Comparison of ENCODE assay signal across 12 cellular contexts in genomic region chr6:108174371-108175175, GRCh38. TPM values are rescaled to one million over a fixed set of nuclear protein-coding genes. Genes with fewer than 3 reads are reported as not detected.
DNase-seq lines count a peak whose midpoint lies in the region; ATAC-seq and TF ChIP-seq lines count a peak whose summit lies in the region.
"Had no signal": no experiment of that assay in that cellular context is flagged by ENCODE, and none has a peak within 500 bp of the region (broad histone marks: within the 10 kb centered on the region; RNA-seq: fewer than 3 reads in every experiment).

No MANE protein-coding gene starts in this region.

- H3K4me3 ChIP-seq in fibroblast of pulmonary artery (replicated peaks; ENCODE audit: low read depth, low read length), result no peak overlapping the region
- H3K4me3 ChIP-seq in psoas muscle, result peak overlapping the region; percentile 41

- H3K36me3 ChIP-seq in psoas muscle (ENCODE audit: insufficient read depth in 1 of 2, low read depth in 1 of 2), result no peaks in the 10 kb centered on the region

- H3K27ac ChIP-seq in psoas muscle, result no peak overlapping the region
- H3K27ac ChIP-seq: 22Rv1 had no signal

- peaks cover 60% of the 10 kb centered on the region for H3K4me1 Mint-ChIP-seq in WTC11

- intact Hi-C loops in psoas muscle (cut with DNase I), result no loop called here

- WGBS in psoas muscle, 3 donors, result 8 to 11% (median 8%) methylated on average over 41 to 43 of the region's 43 CpGs

- H3K27me3 ChIP-seq in psoas muscle (ENCODE audit: insufficient read depth in 3 of 3, low read length in 2 of 3), result peaks cover 0 to 96% (median 45%) of the 10 kb centered on the region in 3 donors

- H3K27me3 Mint-ChIP-seq in WTC11 (ENCODE audit: low read depth), result peaks cover 99% of the 10 kb centered on the region

- CTCF ChIA-PET in WTC11 (lab: Charles Lee), result interaction anchor here (0.6 to 3.2 kb wide), 23 partner anchors 9 to 363 kb away, joined by 3 to 53 read pairs (median 6); partner anchors contain the start of gene NR2E1

- no peaks in the 10 kb centered on the region for H3K9me3 Mint-ChIP-seq in WTC11

- H3K9me3 ChIP-seq in psoas muscle, result no peaks in the 10 kb centered on the region

- H3K4me3 Mint-ChIP-seq in WTC11, result peak overlapping the region; percentile 72

- TF ChIP-seq CTCF in WTC11 (IDR thresholded peaks at IDR 0.05), result no peak
- no peak for TF ChIP-seq CTCF in fibroblast of pulmonary artery (IDR thresholded peaks at IDR 0.05; ENCODE audit: low read length, missing control alignments)
- no peak for TF ChIP-seq CTCF in psoas muscle (IDR thresholded peaks at IDR 0.05)

- H3K36me3 Mint-ChIP-seq in WTC11, result 0 out of 2 replicates have a peak, but pooled peaks cover 3% of the 10 kb centered on the region

- ATAC-seq in WTC11 (peak; percentile 53), psoas muscle (peak in 3 of 4 donors; percentile 34 to 54 (median 34))

- POLR2A ChIA-PET in WTC11 (lab: Charles Lee), result interaction anchor here (0.6 to 1.8 kb wide), 5 partner anchors 9 to 120 kb away, joined by 3 to 5 read pairs (median 4); partner anchors contain the start of genes AFG1L and NR2E1

- DNase-seq in NCI-H748 (lab: John Stamatoyannopoulos, UW; ENCODE audit: unreplicated experiment) (peak; percentile 18), NCI-H748 treated with DMSO at 0.1 percent for 48 hours (lab: John Stamatoyannopoulos, UW) (no peak), WTC11 (ENCODE audit: low spot score) (peak; percentile 82), fibroblast of pulmonary artery (ENCODE audit: low read depth) (peak; percentile 64), psoas muscle (no peak), NCI-H2081 treated with DMSO at 0.1 percent for 48 hours (lab: John Stamatoyannopoulos, UW) (no peak), NCI-H1092 treated with DMSO at 0.1 percent for 48 hours (lab: John Stamatoyannopoulos, UW) (no peak), medulla oblongata (ENCODE audit: extremely low spot score) (no peak)
- DNase-seq: NCI-H2227 treated with DMSO at 0.1 percent for 48 hours; stimulated activated CD4-positive, alpha-beta T cell treated with anti-CD3 and anti-CD28 coated beads, Interleukin-4, amount 100 ng/mL, for 1 hour had no signal

- H3K27ac Mint-ChIP-seq in WTC11, result no peak overlapping the region

- no peaks in the 10 kb centered on the region for H3K4me1 ChIP-seq in psoas muscle

TF ChIP-seq in WTC11, 78 proteins besides CTCF, POLR2A, EP300 and RAD21:
- TF ChIP-seq ETV6 (CRISPR knock-in tag; IDR thresholded peaks at IDR 0.05) (0 out of 2 replicates have a peak, but pooled peaks have one; percentile 34), ZNF232 (CRISPR knock-in tag; IDR thresholded peaks at IDR 0.05) (peak; percentile 71; the same call in 1 of the 2 replicates), CBFB (CRISPR knock-in tag; IDR thresholded peaks at IDR 0.05; ENCODE audit: low read depth) (no peak), ESRRA (CRISPR knock-in tag; IDR thresholded peaks at IDR 0.05; ENCODE audit: borderline replicate concordance) (0 out of 2 replicates have a peak, but pooled peaks have one; percentile 46)

RNA-seq across cellular contexts. Expression of gene NR2E1, which starts 8.8 kb away (rescaled TPM):
- total RNA-seq in WTC11 (2021) (not detected in 3 replicates), psoas muscle (not detected)
- under 1 TPM in 1 of 3 donors, not detected in 2; 0.01 TPM for polyA plus RNA-seq in psoas muscle
- total RNA-seq: dermis microvascular lymphatic vessel endothelial cell had no signal

Comparison
In these comparisons a context has a peak if more than half of its experiments do, and no peak if none do; other contexts are left out.
1. DNase-seq: peak in NCI-H748 (single experiment), WTC11 (single experiment) and fibroblast of pulmonary artery (single experiment); none in NCI-H748 treated with DMSO at 0.1 percent for 48 hours (single experiment), psoas muscle (0 of 2), NCI-H2081 treated with DMSO at 0.1 percent for 48 hours (single experiment), NCI-H1092 treated with DMSO at 0.1 percent for 48 hours (single experiment) and medulla oblongata (single experiment).